In genomic region chr6:29964553-29964903, GRCh38 we compare ENCODE assay signal across 8 cellular contexts. TPM values are rescaled to one million over a fixed set of nuclear protein-coding genes. Genes with fewer than 3 reads are reported as not detected.
DNase-seq lines count a peak whose midpoint lies in the region; ATAC-seq and TF ChIP-seq lines count a peak whose summit lies in the region.

No MANE protein-coding gene starts in this region.

- DNase-seq in breast epithelium (ENCODE audit: low spot score in 2 of 2): no peak
- no peak for DNase-seq in naive B cell
- DNase-seq in AG08396 (ENCODE audit: low spot score): no peak

- peaks cover 41% of the 10 kb centered on the region for H3K4me1 ChIP-seq in ACC112 (ENCODE audit: control insufficient read depth, insufficient read depth, low read length, unreplicated experiment)
- peaks cover 40% of the 10 kb centered on the region for H3K4me1 ChIP-seq in HUES6 (ENCODE audit: control insufficient read depth, insufficient read depth, low read length)
- peaks cover 0 to 11% of the 10 kb centered on the region in 2 donors for H3K4me1 ChIP-seq in breast epithelium

- peak overlapping the region; percentile 60 for H3K4me3 ChIP-seq in ACC112 (ENCODE audit: low read depth, low read length)
- peak overlapping the region; percentile 55 for H3K4me3 ChIP-seq in HUES6 (ENCODE audit: low read depth, low read length)
- peak overlapping the region in 2 of 3 donors; percentile 37 to 50 for H3K4me3 ChIP-seq in breast epithelium

- intact Hi-C loops in breast epithelium (cut with DNase I; ENCODE audit: low total_unique reads): no loop called here

- no peaks in the 10 kb centered on the region for H3K27me3 Mint-ChIP-seq in naive B cell

- H3K9ac ChIP-seq in HUES6 (ENCODE audit: low read length): peak overlapping the region; percentile 92

- H3K79me2 ChIP-seq in ACC112 (ENCODE audit: control insufficient read depth, insufficient read depth, low read length, unreplicated experiment): no peaks in the 10 kb centered on the region

- H3K27ac ChIP-seq in ACC112 (ENCODE audit: low read depth, low read length) (peak overlapping the region; percentile 75), HUES6 (ENCODE audit: low read depth, low read length) (peak overlapping the region; percentile 95), breast epithelium (peak overlapping the region; percentile 57 to 74)

- no peaks in the 10 kb centered on the region for H3K36me3 Mint-ChIP-seq in naive B cell

- no peak for TF ChIP-seq POLR2A in breast epithelium (IDR thresholded peaks at IDR 0.05)

- peak overlapping the region; percentile 19 for H2AFZ ChIP-seq in ACC112 (ENCODE audit: low read length, unreplicated experiment)

- no peak for ATAC-seq in naive B cell (ENCODE audit: low read depth in 2 of 2)
- ATAC-seq in GM18868 (IDR thresholded peaks at IDR 0.05; ENCODE audit: unreplicated experiment): no peak
- no peak for ATAC-seq in GM21447 (IDR thresholded peaks at IDR 0.05; ENCODE audit: unreplicated experiment)
- ATAC-seq in GM21717 (IDR thresholded peaks at IDR 0.05; ENCODE audit: unreplicated experiment): no peak

- no peaks in the 10 kb centered on the region for H3K9me3 Mint-ChIP-seq in naive B cell

- H3K9me3 ChIP-seq in HUES6 (ENCODE audit: control insufficient read depth, insufficient read depth, low read depth, low read length) (no peaks in the 10 kb centered on the region), breast epithelium (no peaks in the 10 kb centered on the region)

- H3K36me3 ChIP-seq in ACC112 (ENCODE audit: insufficient read depth, low read length): no peaks in the 10 kb centered on the region
- no peaks in the 10 kb centered on the region for H3K36me3 ChIP-seq in HUES6 (ENCODE audit: control insufficient read depth, insufficient read depth, low read length)
- H3K36me3 ChIP-seq in breast epithelium: no peaks in the 10 kb centered on the region

- peaks cover 21 to 41% (median 35%) of the 10 kb centered on the region in 3 donors for H3K4me1 Mint-ChIP-seq in naive B cell

- no peak for TF ChIP-seq CTCF in breast epithelium (IDR thresholded peaks at IDR 0.05)

- H3K27ac Mint-ChIP-seq in naive B cell: peak overlapping the region in 5 of 6 donors; percentile 67 to 81 (median 76)

- H3K27me3 ChIP-seq in ACC112 (ENCODE audit: insufficient read depth, low read length) (no peaks in the 10 kb centered on the region), HUES6 (ENCODE audit: control insufficient read depth, insufficient read depth, low read length) (no peaks in the 10 kb centered on the region), breast epithelium (no peaks in the 10 kb centered on the region)

- peak overlapping the region in 7 of 8 donors; percentile 57 to 91 (median 72) for H3K4me3 Mint-ChIP-seq in naive B cell

RNA-seq across cellular contexts. Expression of gene HLA-A, which starts 22.2 kb away (rescaled TPM):
- 100 to 1,000 TPM; 327 to 617 (median 473) TPM for total RNA-seq in breast epithelium
- 1,000 to 10,000 TPM; 1,115 to 2,161 (median 1,804) TPM for polyA plus RNA-seq in naive B cell (ENCODE audit: low read depth in 6 of 6)
